In genomic region chr11:3712274-3712673, GRCh38 we compare ENCODE assay signal across 25 cellular contexts. TPM values are rescaled to one million over a fixed set of nuclear protein-coding genes. Genes with fewer than 3 reads are reported as not detected.
DNase-seq lines count a peak whose midpoint lies in the region; ATAC-seq, FAIRE-seq and TF ChIP-seq lines count a peak whose summit lies in the region.
"Had no signal": no experiment of that assay in that cellular context is flagged by ENCODE, and none has a peak within 500 bp of the region (broad histone marks: within the 10 kb centered on the region; RNA-seq: fewer than 3 reads in every experiment).

No MANE protein-coding gene starts in this region.

- 0 out of 2 replicates have a peak, but pooled peaks cover 3% of the 10 kb centered on the region for H3F3A ChIP-seq in GM23338 (replicated peaks; ENCODE audit: low read depth)

- no peaks in the 10 kb centered on the region for H3K9me2 ChIP-seq in GM23338 (ENCODE audit: insufficient read depth)
- H3K9me2 ChIP-seq: SK-N-SH had no signal

- H3K4me1 ChIP-seq in GM23338 (ENCODE audit: insufficient read depth) (peaks cover 18% of the 10 kb centered on the region), HepG2 (ENCODE audit: insufficient read depth, low read length) (peaks cover 40% of the 10 kb centered on the region), small intestine (ENCODE audit: control insufficient read depth in 2 of 2, insufficient read depth in 1 of 2, low read depth in 1 of 2, low read length in 1 of 2) (no peaks in the 10 kb centered on the region), upper lobe of right lung (no peaks in the 10 kb centered on the region), body of pancreas (no peaks in the 10 kb centered on the region)
- H3K4me1 ChIP-seq: A549 had no signal

- H3K27ac Mint-ChIP-seq in GM23338 (peak overlapping the region; percentile 68), T-helper 17 cell (peak overlapping the region; percentile 41)
- H3K27ac Mint-ChIP-seq: CD8-positive, alpha-beta T cell had no signal

- no peak; the same call in 2 of the 3 replicates for ATAC-seq in GM23338
- ATAC-seq in T-helper 17 cell: no peak
- ATAC-seq in HepG2: peak; percentile 90
- ATAC-seq in upper lobe of right lung: no peak
- no peak for ATAC-seq in body of pancreas
- ATAC-seq: A549; CD8-positive, alpha-beta T cell; GM12878 had no signal

- TF ChIP-seq CTCF in GM23338 (conservative IDR thresholded peaks at IDR 0.05; ENCODE audit: low read depth in 2 of 2) (no peak), HepG2 (CRISPR knock-in tag; IDR thresholded peaks at IDR 0.05) (no peak), brain microvascular endothelial cell (IDR thresholded peaks at IDR 0.05; ENCODE audit: low read depth, low read length, missing control alignments) (no peak), upper lobe of right lung (IDR thresholded peaks at IDR 0.05) (no peak), body of pancreas (IDR thresholded peaks at IDR 0.05) (no peak)

- no peak overlapping the region for H2AFZ ChIP-seq in GM23338
- H2AFZ ChIP-seq in HepG2 (ENCODE audit: low read length): no peak overlapping the region

- no peaks in the 10 kb centered on the region for H3K9me3 Mint-ChIP-seq in GM23338
- H3K9me3 Mint-ChIP-seq: CD8-positive, alpha-beta T cell had no signal

- H3K36me3 Mint-ChIP-seq in GM23338 (ENCODE audit: low read depth) (peaks cover 73% of the 10 kb centered on the region), T-helper 17 cell (ENCODE audit: low read depth) (peaks cover 6% of the 10 kb centered on the region)

- POLR2A ChIA-PET in HepG2 (lab: Yijun Ruan, JAX): interaction anchor here (0.6 kb wide), 1 partner anchor 17 kb away, joined by 5 read pairs; no protein-coding TSS in a partner anchor

- H3K79me2 ChIP-seq in GM23338 (replicated peaks; ENCODE audit: insufficient read depth) (peaks cover 22% of the 10 kb centered on the region; the same call in 1 of the 2 replicates), HepG2 (ENCODE audit: insufficient read depth, low read length) (no peaks in the 10 kb centered on the region)

- DNase-seq in GM23338 (ENCODE audit: low spot score): no peak
- DNase-seq in T-helper 17 cell: no peak
- DNase-seq in HepG2 (ENCODE audit: low spot score): peak; percentile 61
- DNase-seq in small intestine: peak; percentile 26
- no peak for DNase-seq in brain microvascular endothelial cell
- DNase-seq in upper lobe of right lung: no peak
- no peak for DNase-seq in body of pancreas
- DNase-seq: C1 segment of cervical spinal cord; CD8-positive, alpha-beta T cell; DMS 273 treated with DMSO at 0.1 percent for 48 hours; DMS79; EL; GDM1; KBM-7; MG63; NCI-H1105 treated with DMSO at 0.1 percent for 48 hours; NCI-H2029; NCI-H345; NCI-H524; NCI-H748 treated with DMSO at 0.1 percent for 48 hours; SK-N-SH; SW 1271 had no signal

- H3K4me3 Mint-ChIP-seq in GM23338 (no peak overlapping the region), T-helper 17 cell (no peak overlapping the region)
- H3K4me3 Mint-ChIP-seq: CD8-positive, alpha-beta T cell had no signal

- no peaks in the 10 kb centered on the region for H3K9me3 ChIP-seq in T-helper 17 cell (ENCODE audit: control insufficient read depth, low read length, poor library complexity, severe bottlenecking)
- H3K9me3 ChIP-seq in HepG2 (ENCODE audit: low read length): no peaks in the 10 kb centered on the region
- H3K9me3 ChIP-seq in small intestine (ENCODE audit: control insufficient read depth, low read depth): no peaks in the 10 kb centered on the region
- H3K9me3 ChIP-seq in upper lobe of right lung: no peaks in the 10 kb centered on the region
- no peaks in the 10 kb centered on the region for H3K9me3 ChIP-seq in body of pancreas
- H3K9me3 ChIP-seq: A549, MG63, SK-N-SH had no signal

- CTCF ChIA-PET in HepG2 (lab: Yijun Ruan, JAX; ENCODE audit: low intra/inter-chr PET ratio, low total read pairs): no interaction called here

- H3K27me3 Mint-ChIP-seq in GM23338 (ENCODE audit: insufficient read depth, low read depth, poor library complexity): peaks cover 3% of the 10 kb centered on the region
- H3K27me3 Mint-ChIP-seq in T-helper 17 cell: no peaks in the 10 kb centered on the region

- H3K4me2 ChIP-seq in GM23338 (no peak overlapping the region), HepG2 (ENCODE audit: low read depth, low read length) (peak overlapping the region; percentile 9; the same call in 1 of the 2 replicates)
- H3K4me2 ChIP-seq: A549, SK-N-SH had no signal

- no peak for TF ChIP-seq POLR2A in HepG2 (IDR thresholded peaks at IDR 0.05; ENCODE audit: insufficient read depth in 1 of 2, low read depth in 2 of 2, low read length in 2 of 2)
- no peak for TF ChIP-seq POLR2A in body of pancreas (IDR thresholded peaks at IDR 0.05)

- in situ Hi-C loops in HepG2 (cut with HindIII; ENCODE audit: extremely low pct_ligation_motif_present, low pct_unique_long_range_greater_than_20kb): no loop called here
- in situ Hi-C loops in brain microvascular endothelial cell (cut with HindIII; ENCODE audit: low pct_ligation_motif_present, low sequenced_read_pairs): no loop called here

- no peak for TF ChIP-seq EP300 in HepG2 (IDR thresholded peaks at IDR 0.05; ENCODE audit: low read depth in 2 of 2, low read length in 2 of 2)
- no peak for TF ChIP-seq EP300 in HepG2 (CRISPR knock-in tag; IDR thresholded peaks at IDR 0.05; ENCODE audit: borderline replicate concordance)

- no TSS peak for BruUV-seq in HepG2 (replicated peaks; lab: Mats Ljungman, UMichigan)

- no peak for TF ChIP-seq RAD21 in HepG2 (CRISPR knock-in tag; IDR thresholded peaks at IDR 0.05)

- H3K9ac ChIP-seq in HepG2 (ENCODE audit: insufficient read depth, low read depth, low read length): no peak overlapping the region
- H3K9ac ChIP-seq: SK-N-SH had no signal

- peaks cover 63% of the 10 kb centered on the region for H3K36me3 ChIP-seq in GM23338 (ENCODE audit: insufficient read depth)
- H3K36me3 ChIP-seq in HepG2 (replicated peaks in 1 of 2; ENCODE audit: control insufficient read depth in 1 of 2, insufficient read depth in 2 of 2, low read length in 2 of 2): peaks cover 11 to 76% of the 10 kb centered on the region in 2 experiments
- H3K36me3 ChIP-seq in small intestine (ENCODE audit: control insufficient read depth in 2 of 2, insufficient read depth in 2 of 2, low read length in 2 of 2): peaks cover 15 to 19% of the 10 kb centered on the region in 2 donors
- H3K36me3 ChIP-seq in brain microvascular endothelial cell (replicated peaks): peaks cover 61% of the 10 kb centered on the region
- peaks cover 81% of the 10 kb centered on the region for H3K36me3 ChIP-seq in upper lobe of right lung
- H3K36me3 ChIP-seq in body of pancreas (replicated peaks in 1 of 2; ENCODE audit: insufficient read depth in 1 of 2, low read depth in 2 of 2): peaks cover 4 to 24% of the 10 kb centered on the region in 2 donors

- peak overlapping the region; percentile 11 for H3K27ac ChIP-seq in GM23338 (ENCODE audit: low read depth)
- H3K27ac ChIP-seq in HepG2 (ENCODE audit: extremely low read length, insufficient read depth, low read length): peak overlapping the region; percentile 47
- no peak overlapping the region for H3K27ac ChIP-seq in small intestine (ENCODE audit: low read depth in 1 of 2, low read length in 1 of 2)
- no peak overlapping the region for H3K27ac ChIP-seq in brain microvascular endothelial cell
- H3K27ac ChIP-seq in upper lobe of right lung: no peak overlapping the region
- no peak overlapping the region for H3K27ac ChIP-seq in body of pancreas
- H3K27ac ChIP-seq: A549, HL-60 had no signal

- H3K4me3 ChIP-seq in GM23338 (no peak overlapping the region), HepG2 (replicated peaks in 1 of 3; ENCODE audit: insufficient read depth in 1 of 3, low read depth in 2 of 3, low read length in 3 of 3) (no peak overlapping the region), small intestine (ENCODE audit: low read depth in 1 of 2, low read length in 2 of 2) (no peak overlapping the region), brain microvascular endothelial cell (ENCODE audit: low read depth, low read length) (no peak overlapping the region), upper lobe of right lung (no peak overlapping the region), body of pancreas (no peak overlapping the region)
- H3K4me3 ChIP-seq: A549, GM12878, MG63 had no signal

- 36% methylated on average over 6 of the region's 6 CpGs for WGBS in HepG2 (ENCODE audit: low lambda C conversion rate)
- WGBS in small intestine, 3 donors: 18 to 60% (median 34%) methylated on average over 6 of the region's 6 CpGs
- WGBS in body of pancreas, 2 donors: 60 to 77% methylated on average over 6 of the region's 6 CpGs

- intact Hi-C loops in HepG2 (cut with micrococcal nuclease; ENCODE audit: unreplicated experiment): no loop called here
- intact Hi-C loops in upper lobe of right lung (cut with DNase I): no loop called here
- intact Hi-C loops in body of pancreas (cut with DNase I): no loop called here

- H3K27me3 ChIP-seq in GM23338 (ENCODE audit: insufficient read depth): no peaks in the 10 kb centered on the region
- no peaks in the 10 kb centered on the region for H3K27me3 ChIP-seq in HepG2 (ENCODE audit: control insufficient read depth in 1 of 2, insufficient read depth in 2 of 2, low read length in 2 of 2)
- no peaks in the 10 kb centered on the region for H3K27me3 ChIP-seq in small intestine (ENCODE audit: control insufficient read depth in 2 of 2, insufficient read depth in 2 of 2, low read length in 2 of 2)
- no peaks in the 10 kb centered on the region for H3K27me3 ChIP-seq in brain microvascular endothelial cell (replicated peaks)
- no peaks in the 10 kb centered on the region for H3K27me3 ChIP-seq in upper lobe of right lung
- no peaks in the 10 kb centered on the region for H3K27me3 ChIP-seq in body of pancreas
- H3K27me3 ChIP-seq: MG63 had no signal

- peak; percentile 85 for FAIRE-seq in HepG2 (lab: Jason Lieb, UNC)
- no peak for FAIRE-seq in small intestine (lab: Jason Lieb, UNC)
- FAIRE-seq: A549, GM12878 had no signal

- H3K4me1 Mint-ChIP-seq in GM23338 (peaks cover 27% of the 10 kb centered on the region), T-helper 17 cell (peaks cover 5% of the 10 kb centered on the region)

- H4K20me1 ChIP-seq in GM23338 (replicated peaks; ENCODE audit: insufficient read depth): peaks cover 20% of the 10 kb centered on the region; the same call in 1 of the 2 replicates
- H4K20me1 ChIP-seq in HepG2 (ENCODE audit: insufficient read depth, low read length): no peaks in the 10 kb centered on the region; the same call in 1 of the 2 replicates

RNA-seq across cellular contexts. Expression of gene CHRNA10, which starts 41.1 kb away (rescaled TPM):
- total RNA-seq in GM23338 (2014; rRNA removed; shearing (Covaris generic)): 0.58 and 1.5 TPM in 2 replicates
- polyA plus RNA-seq in GM23338 (2016; fragmentation: Nextera tagmentation; extraction: Ambion mirVana) (0.40 and 0.45 TPM in 2 replicates), HepG2 (2011; rRNA removed) (0.44 and 0.53 TPM in 2 replicates), small intestine (1 to 10 TPM; 1.0 to 2.7 (median 1.8) TPM)
- total RNA-seq in T-helper 17 cell (1 to 10 TPM in 1 of 2 donors, under 1 TPM in 1; 0.82 to 1.2 TPM), HepG2 (2016; rRNA removed; fragmentation: Illumina TruSeq; extraction: Trizol) (0.27 and 0.71 TPM in 2 replicates), upper lobe of right lung (1.2 TPM), body of pancreas (1 to 10 TPM; 2.3 to 3.0 TPM)
- 0.30 and 0.44 TPM in 2 replicates for total RNA-seq in HepG2 (2016; cell fraction: cytosol; rRNA removed; fragmentation: Illumina TruSeq; extraction: Trizol; ENCODE audit: low read depth)
- total RNA-seq in HepG2 (2016; cell fraction: insoluble cytoplasmic fraction; rRNA removed; fragmentation: Illumina TruSeq; extraction: Trizol): 0.16 and 0.50 TPM in 2 replicates
- total RNA-seq in HepG2 (2016; cell fraction: membrane; rRNA removed; fragmentation: Illumina TruSeq; extraction: Trizol): 0.34 and 0.68 TPM in 2 replicates
- total RNA-seq in HepG2 (2016; cell fraction: nucleus; rRNA removed; fragmentation: Illumina TruSeq; extraction: Trizol): 1.5 TPM in 2 replicates
- 0.19 and 0.27 TPM in 2 replicates for polyA plus RNA-seq in HepG2 (2011; cell fraction: cytosol; rRNA removed)
- polyA plus RNA-seq in HepG2 (2011; cell fraction: nucleus; rRNA removed): 2.7 and 3.7 TPM in 2 replicates
- polyA plus RNA-seq in HepG2 (2012): 0.17 and 0.55 TPM in 2 replicates
- polyA plus RNA-seq in HepG2 (2016; cell fraction: cytosol; fragmentation: Illumina TruSeq; extraction: Trizol; ENCODE audit: low read depth): 0.38 and 0.52 TPM in 2 replicates
- polyA plus RNA-seq in HepG2 (2016; cell fraction: insoluble cytoplasmic fraction; fragmentation: Illumina TruSeq; extraction: Trizol; ENCODE audit: low read depth): 0.15 TPM in 1 of 2 replicates, not detected in the other
- polyA plus RNA-seq in HepG2 (2016; cell fraction: membrane; fragmentation: Illumina TruSeq; extraction: Trizol; ENCODE audit: low read depth): 0.33 and 0.40 TPM in 2 replicates
- polyA plus RNA-seq in HepG2 (2016; cell fraction: nucleus; fragmentation: Illumina TruSeq; extraction: Trizol; ENCODE audit: insufficient read depth, low read depth): 1.9 and 2.6 TPM in 2 replicates
- polyA minus RNA-seq in HepG2 (2011; rRNA and poly(A)+ RNA removed; ENCODE audit: low replicate concordance): 2.7 and 7.7 TPM in 2 replicates
- polyA minus RNA-seq in HepG2 (2011; cell fraction: cytosol; rRNA and poly(A)+ RNA removed): not detected in 2 replicates
- 1.9 and 3.6 TPM in 2 replicates for polyA minus RNA-seq in HepG2 (2011; cell fraction: nucleus; rRNA and poly(A)+ RNA removed)

Comparison
In these comparisons a context has a peak if more than half of its experiments do, and no peak if none do; other contexts are left out.
1. DNase-seq: peak in HepG2 (single experiment) and small intestine (single experiment); none in GM23338 (single experiment), T-helper 17 cell (0 of 3), brain microvascular endothelial cell (single experiment), upper lobe of right lung (single experiment) and body of pancreas (0 of 4).
2. H3K27ac ChIP-seq: peak in GM23338 (single experiment) and HepG2 (single experiment); none in small intestine (0 of 2), brain microvascular endothelial cell (single experiment), upper lobe of right lung (single experiment) and body of pancreas (0 of 4).